Comparison of ENCODE assay signal across 1 cellular context in the genomic region with DNA sequence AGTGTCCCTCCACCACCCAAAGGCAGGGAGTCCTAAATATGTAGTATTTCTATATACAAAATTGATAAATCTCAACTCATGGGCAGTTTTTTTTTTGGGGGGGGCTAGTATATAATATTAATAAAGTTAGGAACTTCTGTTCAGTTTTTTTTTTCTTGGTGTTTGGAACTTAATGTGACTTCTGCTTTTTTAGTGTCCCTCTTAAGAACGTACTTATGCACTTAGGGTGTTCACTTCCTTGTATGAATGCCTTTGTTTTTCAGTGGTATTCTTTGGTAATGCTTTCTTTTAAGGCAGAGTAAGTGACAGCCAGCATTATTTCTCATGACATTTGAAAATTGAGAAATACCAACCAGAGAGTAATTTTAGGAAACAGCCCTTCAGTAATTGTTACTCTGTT.
TF ChIP-seq lines count a peak whose summit lies in the region.

No MANE protein-coding gene starts in this region.

TF ChIP-seq in K562, 482 proteins besides CTCF, POLR2A, EP300 and RAD21 (continued from another document):
- TF ChIP-seq FOXP4 (CRISPR knock-in tag; IDR thresholded peaks at IDR 0.05; ENCODE audit: borderline replicate concordance) (no peak), TARDBP (IDR thresholded peaks at IDR 0.05) (no peak), VEZF1 (CRISPR knock-in tag; IDR thresholded peaks at IDR 0.05) (0 out of 2 replicates have a peak, but pooled peaks have one; percentile 3), GABPB1 (CRISPR knock-in tag; IDR thresholded peaks at IDR 0.05) (no peak), DPF2 (IDR thresholded peaks at IDR 0.05) (no peak)
- TF ChIP-seq, protein P1, sequence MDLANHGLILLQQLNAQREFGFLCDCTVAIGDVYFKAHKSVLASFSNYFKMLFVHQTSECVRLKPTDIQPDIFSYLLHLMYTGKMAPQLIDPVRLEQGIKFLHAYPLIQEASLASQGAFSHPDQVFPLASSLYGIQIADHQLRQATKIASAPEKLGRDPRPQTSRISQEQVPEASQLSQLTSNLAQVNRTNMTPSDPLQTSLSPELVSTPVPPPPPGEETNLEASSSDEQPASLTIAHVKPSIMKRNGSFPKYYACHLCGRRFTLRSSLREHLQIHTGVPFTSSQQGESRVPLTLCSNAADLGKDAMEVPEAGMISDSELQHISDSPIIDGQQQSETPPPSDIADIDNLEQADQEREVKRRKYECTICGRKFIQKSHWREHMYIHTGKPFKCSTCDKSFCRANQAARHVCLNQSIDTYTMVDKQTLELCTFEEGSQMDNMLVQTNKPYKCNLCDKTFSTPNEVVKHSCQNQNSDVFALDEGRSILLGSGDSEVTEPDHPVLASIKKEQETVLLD (IDR thresholded peaks at IDR 0.05): no peak
- TF ChIP-seq, protein P2, sequence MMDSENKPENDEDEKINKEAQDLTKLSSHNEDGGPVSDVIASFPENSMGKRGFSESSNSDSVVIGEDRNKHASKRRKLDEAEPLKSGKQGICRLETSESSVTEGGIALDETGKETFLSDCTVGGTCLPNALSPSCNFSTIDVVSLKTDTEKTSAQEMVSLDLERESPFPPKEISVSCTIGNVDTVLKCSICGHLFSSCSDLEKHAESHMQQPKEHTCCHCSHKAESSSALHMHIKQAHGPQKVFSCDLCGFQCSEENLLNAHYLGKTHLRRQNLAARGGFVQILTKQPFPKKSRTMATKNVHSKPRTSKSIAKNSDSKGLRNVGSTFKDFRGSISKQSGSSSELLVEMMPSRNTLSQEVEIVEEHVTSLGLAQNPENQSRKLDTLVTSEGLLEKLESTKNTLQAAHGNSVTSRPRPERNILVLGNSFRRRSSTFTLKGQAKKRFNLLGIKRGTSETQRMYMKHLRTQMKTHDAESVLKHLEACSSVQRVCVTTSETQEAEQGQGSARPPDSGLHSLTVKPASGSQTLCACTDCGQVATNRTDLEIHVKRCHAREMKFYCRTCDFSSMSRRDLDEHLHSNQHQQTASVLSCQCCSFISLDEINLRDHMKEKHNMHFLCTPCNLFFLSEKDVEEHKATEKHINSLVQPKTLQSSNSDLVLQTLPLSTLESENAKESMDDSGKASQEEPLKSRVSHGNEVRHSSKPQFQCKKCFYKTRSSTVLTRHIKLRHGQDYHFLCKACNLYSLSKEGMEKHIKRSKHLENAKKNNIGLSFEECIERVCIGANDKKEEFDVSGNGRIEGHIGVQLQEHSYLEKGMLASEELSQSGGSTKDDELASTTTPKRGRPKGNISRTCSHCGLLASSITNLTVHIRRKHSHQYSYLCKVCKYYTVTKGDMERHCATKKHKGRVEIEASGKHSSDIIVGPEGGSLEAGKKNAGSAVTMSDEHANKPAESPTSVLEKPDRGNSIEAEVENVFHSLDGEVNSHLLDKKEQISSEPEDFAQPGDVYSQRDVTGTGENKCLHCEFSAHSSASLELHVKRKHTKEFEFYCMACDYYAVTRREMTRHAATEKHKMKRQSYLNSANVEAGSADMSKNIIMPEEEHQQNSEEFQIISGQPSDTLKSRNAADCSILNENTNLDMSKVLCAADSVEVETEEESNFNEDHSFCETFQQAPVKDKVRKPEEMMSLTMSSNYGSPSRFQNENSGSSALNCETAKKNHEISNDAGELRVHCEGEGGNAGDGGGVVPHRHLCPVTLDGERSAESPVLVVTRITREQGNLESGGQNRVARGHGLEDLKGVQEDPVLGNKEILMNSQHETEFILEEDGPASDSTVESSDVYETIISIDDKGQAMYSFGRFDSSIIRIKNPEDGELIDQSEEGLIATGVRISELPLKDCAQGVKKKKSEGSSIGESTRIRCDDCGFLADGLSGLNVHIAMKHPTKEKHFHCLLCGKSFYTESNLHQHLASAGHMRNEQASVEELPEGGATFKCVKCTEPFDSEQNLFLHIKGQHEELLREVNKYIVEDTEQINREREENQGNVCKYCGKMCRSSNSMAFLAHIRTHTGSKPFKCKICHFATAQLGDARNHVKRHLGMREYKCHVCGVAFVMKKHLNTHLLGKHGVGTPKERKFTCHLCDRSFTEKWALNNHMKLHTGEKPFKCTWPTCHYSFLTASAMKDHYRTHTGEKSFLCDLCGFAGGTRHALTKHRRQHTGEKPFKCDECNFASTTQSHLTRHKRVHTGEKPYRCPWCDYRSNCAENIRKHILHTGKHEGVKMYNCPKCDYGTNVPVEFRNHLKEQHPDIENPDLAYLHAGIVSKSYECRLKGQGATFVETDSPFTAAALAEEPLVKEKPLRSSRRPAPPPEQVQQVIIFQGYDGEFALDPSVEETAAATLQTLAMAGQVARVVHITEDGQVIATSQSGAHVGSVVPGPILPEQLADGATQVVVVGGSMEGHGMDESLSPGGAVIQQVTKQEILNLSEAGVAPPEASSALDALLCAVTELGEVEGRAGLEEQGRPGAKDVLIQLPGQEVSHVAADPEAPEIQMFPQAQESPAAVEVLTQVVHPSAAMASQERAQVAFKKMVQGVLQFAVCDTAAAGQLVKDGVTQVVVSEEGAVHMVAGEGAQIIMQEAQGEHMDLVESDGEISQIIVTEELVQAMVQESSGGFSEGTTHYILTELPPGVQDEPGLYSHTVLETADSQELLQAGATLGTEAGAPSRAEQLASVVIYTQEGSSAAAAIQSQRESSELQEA (IDR thresholded peaks at IDR 0.05; ENCODE audit: low read depth): no peak
